In the genomic region with DNA sequence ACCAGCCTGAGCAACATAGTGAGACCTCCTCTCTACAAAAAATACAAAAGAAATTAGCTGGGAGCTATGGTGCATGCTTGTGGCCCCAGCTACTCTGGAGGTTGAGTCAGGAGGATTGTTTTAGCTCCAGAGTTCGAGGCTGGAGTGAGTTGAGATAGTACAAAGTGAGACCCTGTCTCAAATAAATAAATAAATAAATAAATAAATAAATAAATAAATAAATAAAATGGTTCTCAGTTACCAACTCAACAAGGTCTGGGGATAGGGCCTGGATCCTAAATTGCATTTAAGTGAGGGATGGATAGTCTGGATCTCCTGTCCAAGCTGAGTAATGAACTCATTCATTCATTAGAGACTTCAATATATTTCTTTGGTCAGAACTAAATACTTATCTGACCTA, we compare ENCODE assay signal across 32 cellular contexts.
"Had no signal": no experiment of that assay in that cellular context is flagged by ENCODE, and none has a peak within 500 bp of the region (broad histone marks: within the 10 kb centered on the region; RNA-seq: fewer than 3 reads in every experiment).

No MANE protein-coding gene starts in this region.

- DNase-seq: activated effector memory CD4-positive, alpha-beta T cell treated with anti-CD3 and anti-CD28 coated beads, Interleukin-2, amount 50 U/mL, for 16 hours; activated effector memory CD4-positive, alpha-beta T cell treated with Interleukin-2 at 50 U/mL for 16 hours; activated gamma-delta T cell; activated gamma-delta T cell treated with Interleukin-2 at 50 U/mL for 16 hours; activated naive CD4-positive, alpha-beta T cell; activated naive CD4-positive, alpha-beta T cell treated with anti-CD3 and anti-CD28 coated beads for 36 hours; activated naive CD4-positive, alpha-beta T cell treated with anti-CD3 and anti-CD28 coated beads, Interleukin-2, amount 10 ng/mL, durations not matched to agents 7 days and 5 days; activated naive CD4-positive, alpha-beta T cell treated with anti-CD3 and anti-CD28 coated beads, Interleukin-2, amount 50 U/mL, for 16 hours; activated naive CD4-positive, alpha-beta T cell treated with Interleukin-2 at 50 U/mL for 16 hours; activated naive CD8-positive, alpha-beta T cell treated with anti-CD3 and anti-CD28 coated beads for 36 hours; activated naive CD8-positive, alpha-beta T cell treated with anti-CD3 and anti-CD28 coated beads, Interleukin-2, amount 10 ng/mL, durations not matched to agents 7 days and 5 days; activated naive CD8-positive, alpha-beta T cell treated with anti-CD3 and anti-CD28 coated beads, Interleukin-2, amount 50 U/mL, for 24 hours; activated T-cell treated with anti-CD3 and anti-CD28 coated beads, Interleukin-2, amount 50 U/mL, for 24 hours; activated T-cell treated with anti-CD3 and anti-CD28 coated beads, Interleukin-2, amount 50 U/mL, for 4 hours; activated T-cell treated with anti-CD3 and anti-CD28 coated beads, Interleukin-2, amount 50 U/mL, for 48 hours; activated T-cell treated with anti-CD3 and anti-CD28 coated beads, Interleukin-2, amount 50 U/mL, for 72 hours; adrenal gland; amniotic stem cell; amygdala; anterior cingulate cortex; aorta; body of pancreas; brain microvascular endothelial cell; caudate nucleus; central memory CD4-positive, alpha-beta T cell; cerebellar nuclear complex had no signal

- H3K36me3 ChIP-seq: adrenal gland, ascending aorta, brain microvascular endothelial cell, breast epithelium, cardiac muscle cell had no signal

- H3K9me3 ChIP-seq: ascending aorta, body of pancreas had no signal

- H3K4me3 ChIP-seq: adrenal gland, ascending aorta, body of pancreas, breast epithelium, cardiac muscle cell had no signal

- H3K27ac ChIP-seq: adrenal gland, ascending aorta, body of pancreas, brain microvascular endothelial cell, breast epithelium, cardiac muscle cell had no signal

- H3K4me1 ChIP-seq: adrenal gland, ascending aorta, body of pancreas, breast epithelium had no signal

- ATAC-seq: activated naive CD4-positive, alpha-beta T cell treated with anti-CD3 and anti-CD28 coated beads, Interleukin-2, amount 50 U/mL, for 72 hours; activated naive CD8-positive, alpha-beta T cell treated with anti-CD3 and anti-CD28 coated beads, Interleukin-2, amount 50 U/mL, for 24 hours; activated T-cell treated with anti-CD3 and anti-CD28 coated beads, Interleukin-2, amount 50 U/mL, for 4 hours; activated T-cell treated with anti-CD3 and anti-CD28 coated beads, Interleukin-2, amount 50 U/mL, for 72 hours; activated T-helper 17 cell treated with anti-CD3 and anti-CD28 coated beads, Interleukin-2, amount 50 U/mL, for 72 hours; body of pancreas had no signal

- FAIRE-seq: bronchial epithelial cell had no signal
